ENCODE assay signal across 8 cellular contexts in genomic region chr2:197515798-197516761, GRCh38. TPM values are rescaled to one million over a fixed set of nuclear protein-coding genes. Genes with fewer than 3 reads are reported as not detected.
DNase-seq lines count a peak whose midpoint lies in the region; ATAC-seq and TF ChIP-seq lines count a peak whose summit lies in the region.

Gene MOB4, plus strand, starts transcription at chr2:197516066. Its CDS starts 21 bp downstream, at chr2:197516087.

- peaks cover 13% of the 10 kb centered on the region for H3K36me3 Mint-ChIP-seq in WTC11

- peaks cover 3% of the 10 kb centered on the region for H3K9me3 Mint-ChIP-seq in WTC11

- H3K9me3 ChIP-seq in AG04450 (ENCODE audit: control insufficient read depth, insufficient read depth, low read length) = no peaks in the 10 kb centered on the region

- H3K4me1 Mint-ChIP-seq in WTC11 = peaks cover 46% of the 10 kb centered on the region

- CTCF ChIA-PET in AG04450 (lab: Charles Lee) = interaction anchor here (1.0 kb wide), 1 partner anchor 14 kb away, joined by 3 read pairs; no protein-coding TSS in a partner anchor
- CTCF ChIA-PET in WTC11 (lab: Charles Lee) = interaction anchor here (1.1 kb wide), 1 partner anchor 84 kb away, joined by 3 read pairs; no protein-coding TSS in a partner anchor

- no peaks in the 10 kb centered on the region for H3K27me3 Mint-ChIP-seq in WTC11 (ENCODE audit: low read depth)

- DNase-seq in AG04450 (ENCODE audit: low read depth, low spot score) (peak; percentile 86), NCI-H226 (peak; percentile 91), WTC11 (ENCODE audit: low spot score) (peak; percentile 95), cardiac fibroblast (ENCODE audit: low read depth in 2 of 2) (peak; percentile 96 to 97), iPS-NIHi7 (ENCODE audit: extremely low spot score) (peak; percentile 96), smooth muscle cell of the brain vasculature (ENCODE audit: low read depth, low spot score) (peak; percentile 81)

- POLR2A ChIA-PET in AG04450 (lab: Yijun Ruan, JAX) = interaction anchor here (0.6 to 3.3 kb wide), 9 partner anchors 10 to 196 kb away, joined by 3 to 47 read pairs (median 4); partner anchors contain the start of genes COQ10B, HSPD1, HSPE1 and MARS2
- POLR2A ChIA-PET in WTC11 (lab: Charles Lee) = interaction anchor here (0.6 to 3.3 kb wide), 10 partner anchors 9 to 84 kb away, joined by 3 to 64 read pairs (median 4); partner anchors contain the start of genes COQ10B, HSPD1, HSPE1 and SF3B1

- ATAC-seq in GM18909 (IDR thresholded peaks at IDR 0.05; ENCODE audit: poor library complexity, unreplicated experiment) = peak; percentile 96
- peak; percentile 95 for ATAC-seq in HG03175 (IDR thresholded peaks at IDR 0.05; ENCODE audit: unreplicated experiment)
- peak; percentile 95 for ATAC-seq in WTC11

- H3K27me3 ChIP-seq in AG04450 (ENCODE audit: control insufficient read depth, insufficient read depth, low read length) = no peaks in the 10 kb centered on the region

- TF ChIP-seq CTCF in AG04450 (IDR thresholded peaks at IDR 0.05; ENCODE audit: low read depth, low read length) (no peak), WTC11 (IDR thresholded peaks at IDR 0.05) (no peak), cardiac fibroblast (IDR thresholded peaks at IDR 0.05; ENCODE audit: low read depth, low read length) (no peak)

- peak within 1 kb of the TSS; percentile 99 for H3K4me3 Mint-ChIP-seq in WTC11

- peak within 1 kb of the TSS; percentile 84 for H3K4me3 ChIP-seq in AG04450 (ENCODE audit: low read depth, low read length)
- peak within 1 kb of the TSS; percentile 92 to 96 for H3K4me3 ChIP-seq in cardiac fibroblast (replicated peaks in 1 of 2; ENCODE audit: low read depth in 2 of 2, low read length in 2 of 2)

- peak within 1 kb of the TSS; percentile 73 for H3K27ac ChIP-seq in AG04450 (ENCODE audit: low read depth, low read length)

- H3K27ac Mint-ChIP-seq in WTC11 = peak within 1 kb of the TSS; percentile 95

TF ChIP-seq in WTC11, 78 proteins besides CTCF, POLR2A, EP300 and RAD21 (continues in another document):
- TF ChIP-seq TEAD1 (CRISPR knock-in tag; IDR thresholded peaks at IDR 0.05) = peak; percentile 78; the same call in 1 of the 2 replicates
- TF ChIP-seq USF1 (CRISPR knock-in tag; IDR thresholded peaks at IDR 0.05) = peak; percentile 59; the same call in 1 of the 2 replicates
- peak; percentile 73; the same call in 1 of the 2 replicates for TF ChIP-seq ARID4B (CRISPR knock-in tag; IDR thresholded peaks at IDR 0.05; ENCODE audit: borderline replicate concordance)
- no peak for TF ChIP-seq NR3C1 (CRISPR knock-in tag; conservative IDR thresholded peaks at IDR 0.05; ENCODE audit: low read depth)
- TF ChIP-seq AFF4 (CRISPR knock-in tag; IDR thresholded peaks at IDR 0.05; ENCODE audit: borderline replicate concordance) = peak; percentile 88; the same call in 1 of the 2 replicates
- 0 out of 2 replicates have a peak, but pooled peaks have one; percentile 68 for TF ChIP-seq TCF7 (CRISPR knock-in tag; IDR thresholded peaks at IDR 0.05; ENCODE audit: low read depth)
- TF ChIP-seq ATF6 (CRISPR knock-in tag; IDR thresholded peaks at IDR 0.05) = no peak
- TF ChIP-seq ZNF317 (CRISPR knock-in tag; IDR thresholded peaks at IDR 0.05; ENCODE audit: borderline replicate concordance, low read depth) = 0 out of 2 replicates have a peak, but pooled peaks have one; percentile 54
- peak; percentile 99 for TF ChIP-seq HMGXB4 (CRISPR knock-in tag; IDR thresholded peaks at IDR 0.05)
- peak; percentile 96 for TF ChIP-seq MYBL2 (CRISPR knock-in tag; IDR thresholded peaks at IDR 0.05)

RNA-seq across cellular contexts. Expression of gene MOB4, which starts in this region (rescaled TPM):
- 36.1 and 58.9 TPM in 2 replicates for polyA plus RNA-seq in AG04450 (2011; rRNA removed)
- 10.1 and 20.2 TPM in 2 replicates for polyA minus RNA-seq in AG04450 (2011; rRNA and poly(A)+ RNA removed)
- 40.8 to 55.7 TPM (median 47.8 TPM) in 3 replicates for total RNA-seq in WTC11 (2021)

Comparison
In these comparisons a context has a peak if more than half of its experiments do, and no peak if none do; other contexts are left out.
1. Peak in every context shown above with its lines: DNase-seq, ATAC-seq, H3K4me3 ChIP-seq and H3K27ac ChIP-seq.